Comparison of ENCODE assay signal across 21 cellular contexts in the genomic region with DNA sequence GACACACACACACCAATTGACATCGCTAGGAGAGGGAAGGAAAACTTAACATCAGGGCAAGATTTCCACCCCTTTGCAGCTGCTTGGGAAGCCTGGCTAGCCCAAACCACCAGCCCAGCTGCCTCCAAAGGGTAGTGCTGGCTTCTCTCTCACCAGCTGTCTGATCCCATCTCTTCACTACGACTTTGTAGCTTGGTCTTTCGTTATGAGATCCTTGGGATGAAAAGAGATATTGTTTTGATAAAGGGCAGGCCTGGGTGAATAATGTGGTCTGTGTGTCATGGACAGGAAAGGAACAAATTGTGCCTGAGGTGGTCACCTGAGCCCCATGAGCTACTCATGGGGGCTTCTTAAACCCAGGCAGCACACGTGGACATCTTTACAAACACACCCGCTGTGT.
DNase-seq lines count a peak whose midpoint lies in the region; ATAC-seq, FAIRE-seq and TF ChIP-seq lines count a peak whose summit lies in the region.
"Had no signal": no experiment of that assay in that cellular context is flagged by ENCODE, and none has a peak within 500 bp of the region (broad histone marks: within the 10 kb centered on the region; RNA-seq: fewer than 3 reads in every experiment).

No MANE protein-coding gene starts in this region.

- no peak for ATAC-seq in GM19467 (IDR thresholded peaks at IDR 0.05; ENCODE audit: unreplicated experiment)
- ATAC-seq: HCT116, PC-3 had no signal

- peak; percentile 84 for DNase-seq in LHCN-M2 (ENCODE audit: low read depth)
- peak; percentile 21 for DNase-seq in kidney tubule cell (ENCODE audit: low spot score)
- DNase-seq in renal cortical epithelial cell (ENCODE audit: low read depth) = peak; percentile 14
- DNase-seq in D721Med (ENCODE audit: insufficient read length, low spot score) = no peak
- DNase-seq in activated CD4-positive, alpha-beta T cell treated with anti-CD3 and anti-CD28 coated beads for 48 hours = no peak
- DNase-seq: ACHN; AML-193; Calu3; CD4-positive, CD25-positive, alpha-beta regulatory T cell; DMS79 treated with DMSO at 0.1 percent for 48 hours; Kasumi-1; NCI-H1105 treated with DMSO at 0.1 percent for 48 hours; NCI-H187; PC-3; SK-N-SH had no signal

- no peak for FAIRE-seq in D721Med (lab: Jason Lieb, UNC)
- FAIRE-seq: G401.6, HTR-8/SVneo had no signal

- H3K27ac ChIP-seq in VCaP = peak overlapping the region; percentile 93; the same call in 1 of the 2 replicates
- H3K27ac ChIP-seq: RWPE1 had no signal

- no peak for TF ChIP-seq CTCF in VCaP (conservative IDR thresholded peaks at IDR 0.05)
- no peak for TF ChIP-seq CTCF in D721Med (IDR thresholded peaks at IDR 0.05; ENCODE audit: insufficient read depth, missing control alignments)

Comparison
In these comparisons a context has a peak if more than half of its experiments do, and no peak if none do; other contexts are left out.
1. DNase-seq: peak in LHCN-M2 (single experiment), kidney tubule cell (single experiment) and renal cortical epithelial cell (single experiment); none in D721Med (single experiment) and activated CD4-positive, alpha-beta T cell treated with anti-CD3 and anti-CD28 coated beads for 48 hours (single experiment).